In the genomic region with DNA sequence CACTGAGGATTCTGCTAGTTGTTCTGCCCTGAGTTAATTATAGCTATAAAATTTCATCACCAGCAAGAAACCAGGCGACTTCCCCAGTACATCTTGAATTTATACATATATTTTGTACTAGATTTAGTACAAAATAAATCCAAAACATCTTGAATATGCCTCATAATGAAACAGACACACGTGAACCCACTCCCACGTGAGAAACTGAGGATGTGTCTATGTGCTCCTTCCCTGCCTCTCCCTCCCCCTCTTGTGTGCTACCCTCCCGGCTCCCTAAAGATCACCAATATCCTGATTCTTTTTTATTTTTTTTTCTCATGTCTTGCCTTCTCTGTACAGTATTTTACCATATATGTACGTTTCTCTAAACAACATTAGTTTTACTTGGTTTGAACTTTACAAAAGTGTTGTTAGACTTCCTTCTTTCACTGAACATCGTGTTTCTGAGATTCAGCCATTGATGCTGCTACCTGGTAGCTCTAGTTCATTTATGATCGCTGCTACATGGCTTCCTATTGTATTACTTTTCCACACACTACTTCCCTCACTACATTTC, we compare ENCODE assay signal across 8 cellular contexts. TPM values are rescaled to one million over a fixed set of nuclear protein-coding genes. Genes with fewer than 3 reads are reported as not detected.
DNase-seq lines count a peak whose midpoint lies in the region; ATAC-seq and TF ChIP-seq lines count a peak whose summit lies in the region.

No MANE protein-coding gene starts in this region.

- H3K9ac ChIP-seq in SK-N-SH (peak overlapping the region; percentile 87), rectal smooth muscle tissue (ENCODE audit: low read length) (no peak overlapping the region)

- H3K79me2 ChIP-seq in SK-N-SH (ENCODE audit: insufficient read depth) = peaks cover 51% of the 10 kb centered on the region

- no peaks in the 10 kb centered on the region for H3K9me2 ChIP-seq in SK-N-SH

- H3K4me2 ChIP-seq in SK-N-SH = peak overlapping the region; percentile 85

- CTCF ChIA-PET in SK-N-SH (lab: Yijun Ruan, JAX) = interaction anchor here (0.9 to 1.5 kb wide), 5 partner anchors 9 to 115 kb away, joined by 3 read pairs; no protein-coding TSS in a partner anchor

- peaks cover 0 to 4% of the 10 kb centered on the region in 2 experiments for H3K36me3 ChIP-seq in SK-N-SH (replicated peaks in 1 of 2; ENCODE audit: control insufficient read depth in 1 of 2, insufficient read depth in 2 of 2, low read length in 1 of 2)
- no peaks in the 10 kb centered on the region for H3K36me3 ChIP-seq in SJSA1
- H3K36me3 ChIP-seq in rectal smooth muscle tissue (ENCODE audit: control insufficient read depth, insufficient read depth, low read length) = no peaks in the 10 kb centered on the region

- H3K27ac ChIP-seq in SK-N-SH (ENCODE audit: low read depth in 2 of 2, low read length in 1 of 2) (peak overlapping the region; percentile 39 to 76), SJSA1 (peak overlapping the region; percentile 48), rectal smooth muscle tissue (ENCODE audit: low read depth, low read length) (peak overlapping the region; percentile 77)

- H4K20me1 ChIP-seq in SK-N-SH (ENCODE audit: insufficient read depth) = no peaks in the 10 kb centered on the region

- TF ChIP-seq RAD21 in SK-N-SH (IDR thresholded peaks at IDR 0.05; ENCODE audit: low read length) = no peak

- H2AFZ ChIP-seq in SK-N-SH (ENCODE audit: low read depth) = peak overlapping the region; percentile 96

- no peak for TF ChIP-seq CTCF in SK-N-SH (IDR thresholded peaks at IDR 0.05)
- no peak for TF ChIP-seq CTCF in epithelial cell of esophagus (IDR thresholded peaks at IDR 0.05; ENCODE audit: insufficient read depth, low read depth, low read length, missing control alignments)

- DNase-seq in SK-N-SH (no peak), SJSA1 (ENCODE audit: low read depth in 1 of 2, low spot score in 2 of 2) (no peak), epithelial cell of esophagus (ENCODE audit: low read depth) (no peak), NCI-H128 (lab: John Stamatoyannopoulos, UW; ENCODE audit: unreplicated experiment) (no peak), DMS79 (lab: John Stamatoyannopoulos, UW) (no peak)
- DNase-seq in effector CD4-positive, alpha-beta T cell = no peak

- H3K27me3 ChIP-seq in SK-N-SH (ENCODE audit: insufficient read depth) (no peaks in the 10 kb centered on the region), SJSA1 (replicated peaks) (no peaks in the 10 kb centered on the region), rectal smooth muscle tissue (ENCODE audit: control insufficient read depth, insufficient read depth, low read length) (no peaks in the 10 kb centered on the region)

- H3K4me3 ChIP-seq in SK-N-SH (ENCODE audit: low read depth in 2 of 2, low read length in 1 of 2) = peak overlapping the region; percentile 84 to 95
- H3K4me3 ChIP-seq in SJSA1 = peak overlapping the region; percentile 67
- peak overlapping the region; percentile 51 for H3K4me3 ChIP-seq in epithelial cell of esophagus (ENCODE audit: low read length)
- H3K4me3 ChIP-seq in rectal smooth muscle tissue (ENCODE audit: low read length) = peak overlapping the region; percentile 84

- no peaks in the 10 kb centered on the region for H3K9me3 ChIP-seq in SK-N-SH
- H3K9me3 ChIP-seq in SJSA1 (replicated peaks) = no peaks in the 10 kb centered on the region

- peaks cover 17 to 21% of the 10 kb centered on the region in 2 experiments for H3K4me1 ChIP-seq in SK-N-SH (ENCODE audit: control insufficient read depth in 1 of 2, insufficient read depth in 2 of 2, low read depth in 1 of 2, low read length in 1 of 2)
- peaks cover 44% of the 10 kb centered on the region for H3K4me1 ChIP-seq in SJSA1 (replicated peaks)
- H3K4me1 ChIP-seq in rectal smooth muscle tissue (ENCODE audit: control insufficient read depth, insufficient read depth, low read length) = peaks cover 13% of the 10 kb centered on the region

- no peak for TF ChIP-seq EP300 in SK-N-SH (IDR thresholded peaks at IDR 0.05; ENCODE audit: borderline replicate concordance in 1 of 2, low read depth in 1 of 2, low read length in 1 of 2)

- POLR2A ChIA-PET in SK-N-SH (lab: Yijun Ruan, JAX) = no interaction called here

- peaks cover 22% of the 10 kb centered on the region for H3F3A ChIP-seq in SK-N-SH (replicated peaks; ENCODE audit: insufficient read depth)

- 11% methylated on average over 7 of the region's 7 CpGs for WGBS in SK-N-SH (ENCODE audit: low lambda C conversion rate)

- ATAC-seq in SK-N-SH treated with all-trans-retinoic acid at 6 μM for 48 hours = no peak; the same call in 2 of the 3 replicates

TF ChIP-seq in SK-N-SH, 30 proteins besides CTCF, POLR2A, EP300 and RAD21:
- TF ChIP-seq TCF12 (IDR thresholded peaks at IDR 0.05) = no peak
- no peak for TF ChIP-seq RFX5 (IDR thresholded peaks at IDR 0.05; ENCODE audit: low read length)
- TF ChIP-seq NFIC (IDR thresholded peaks at IDR 0.05; ENCODE audit: borderline replicate concordance) = no peak
- no peak for TF ChIP-seq TEAD4 (IDR thresholded peaks at IDR 0.05; ENCODE audit: borderline replicate concordance, insufficient read depth)
- TF ChIP-seq RXRA (IDR thresholded peaks at IDR 0.05; ENCODE audit: borderline replicate concordance, low read depth) = no peak
- TF ChIP-seq PBX3 (IDR thresholded peaks at IDR 0.05) = no peak
- no peak for TF ChIP-seq SMC3 (IDR thresholded peaks at IDR 0.05; ENCODE audit: low read depth, low read length)
- TF ChIP-seq GABPA (IDR thresholded peaks at IDR 0.05; ENCODE audit: low read depth) = no peak
- TF ChIP-seq, protein P1, sequence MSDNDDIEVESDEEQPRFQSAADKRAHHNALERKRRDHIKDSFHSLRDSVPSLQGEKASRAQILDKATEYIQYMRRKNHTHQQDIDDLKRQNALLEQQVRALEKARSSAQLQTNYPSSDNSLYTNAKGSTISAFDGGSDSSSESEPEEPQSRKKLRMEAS (IDR thresholded peaks at IDR 0.05; ENCODE audit: low read depth) = no peak
- TF ChIP-seq YY1 (IDR thresholded peaks at IDR 0.05; ENCODE audit: low read depth) = 0 out of 2 replicates have a peak, but pooled peaks have one; percentile 12
- TF ChIP-seq SIN3A (IDR thresholded peaks at IDR 0.05; ENCODE audit: borderline replicate concordance, low read depth, low read length) = no peak
- TF ChIP-seq MXI1 (IDR thresholded peaks at IDR 0.05; ENCODE audit: low read depth, low read length) = peak; percentile 23; the same call in 1 of the 2 replicates

TF ChIP-seq in SK-N-SH treated with all-trans-retinoic acid at 6 μM for 48 hours, 23 proteins besides CTCF, POLR2A, EP300 and RAD21:
- TF ChIP-seq BACH2 (CRISPR knock-in tag; IDR thresholded peaks at IDR 0.05; ENCODE audit: borderline replicate concordance) = no peak

RNA-seq across cellular contexts. Expression of gene LCMT1, which starts 1.1 kb away (rescaled TPM):
- polyA plus RNA-seq in SK-N-SH (2012; rRNA removed) = 27.7 and 29.8 TPM in 2 replicates
- polyA plus RNA-seq in SK-N-SH (2012; cell fraction: cytosol; rRNA removed) = 37.0 and 42.2 TPM in 2 replicates
- 24.5 and 24.9 TPM in 2 replicates for polyA plus RNA-seq in SK-N-SH (2012; cell fraction: nucleus; rRNA removed)
- 36.3 and 54.3 TPM in 2 replicates for total RNA-seq in SJSA1 (2014; rRNA removed; shearing (Covaris generic))
